14 cellular contexts compared by ENCODE assay signal in genomic region chr15:77025471-77025901, GRCh38. TPM values are rescaled to one million over a fixed set of nuclear protein-coding genes. Genes with fewer than 3 reads are reported as not detected.
A peak's percentile ranks its signal among the peaks of the same experiment; 100 is the strongest.
DNase-seq lines count a peak whose midpoint lies in the region; ATAC-seq, FAIRE-seq and TF ChIP-seq lines count a peak whose summit lies in the region.
"Had no signal": no experiment of that assay in that cellular context is flagged by ENCODE, and none has a peak within 500 bp of the region (broad histone marks: within the 10 kb centered on the region; RNA-seq: fewer than 3 reads in every experiment).

No MANE protein-coding gene starts in this region.

- no peaks in the 10 kb centered on the region for H3K79me2 ChIP-seq in HepG2 (ENCODE audit: insufficient read depth, low read length)

- no peak for TF ChIP-seq EP300 in HepG2 (IDR thresholded peaks at IDR 0.05; ENCODE audit: low read depth in 2 of 2, low read length in 2 of 2)
- no peak for TF ChIP-seq EP300 in HepG2 (CRISPR knock-in tag; IDR thresholded peaks at IDR 0.05; ENCODE audit: borderline replicate concordance)

- TF ChIP-seq RAD21 in HepG2 (CRISPR knock-in tag; IDR thresholded peaks at IDR 0.05) = no peak

- H3K4me3 ChIP-seq in right lobe of liver = no peak overlapping the region
- H3K4me3 ChIP-seq in HepG2 (replicated peaks in 1 of 3; ENCODE audit: insufficient read depth in 1 of 3, low read depth in 2 of 3, low read length in 3 of 3) = no peak overlapping the region
- H3K4me3 ChIP-seq: Peyer's patch, psoas muscle had no signal

- no peak overlapping the region for H3K4me3 Mint-ChIP-seq in activated T-helper 17 cell treated with anti-CD3 and anti-CD28 coated beads, Interleukin-2, amount 50 U/mL, for 72 hours
- H3K4me3 Mint-ChIP-seq in type B pancreatic cell = no peak overlapping the region

- no TSS peak for BruUV-seq in HepG2 (replicated peaks; lab: Mats Ljungman, UMichigan)

- no peak overlapping the region for H2AFZ ChIP-seq in HepG2 (ENCODE audit: low read length)

- CTCF ChIA-PET in HepG2 (lab: Yijun Ruan, JAX; ENCODE audit: low intra/inter-chr PET ratio, low total read pairs) = no interaction called here

- H4K20me1 ChIP-seq in HepG2 (ENCODE audit: insufficient read depth, low read length) = no peaks in the 10 kb centered on the region

- no peak overlapping the region for H3K27ac ChIP-seq in right lobe of liver
- no peak overlapping the region for H3K27ac ChIP-seq in HepG2 (ENCODE audit: extremely low read length, insufficient read depth, low read length)
- H3K27ac ChIP-seq: HL-60, Peyer's patch, psoas muscle had no signal

- TF ChIP-seq POLR2A in right lobe of liver (IDR thresholded peaks at IDR 0.05) (no peak), HepG2 (IDR thresholded peaks at IDR 0.05; ENCODE audit: insufficient read depth in 1 of 2, low read depth in 2 of 2, low read length in 2 of 2) (no peak)

- H3K27ac Mint-ChIP-seq in activated T-helper 17 cell treated with anti-CD3 and anti-CD28 coated beads, Interleukin-2, amount 50 U/mL, for 72 hours = peak overlapping the region; percentile 28
- no peak overlapping the region for H3K27ac Mint-ChIP-seq in type B pancreatic cell

- H3K9me3 Mint-ChIP-seq in activated T-helper 17 cell treated with anti-CD3 and anti-CD28 coated beads, Interleukin-2, amount 50 U/mL, for 72 hours = no peaks in the 10 kb centered on the region
- H3K9me3 Mint-ChIP-seq in type B pancreatic cell = no peaks in the 10 kb centered on the region

- no peak for FAIRE-seq in HepG2 (lab: Jason Lieb, UNC)
- FAIRE-seq: GM18507 had no signal

- in situ Hi-C loops in HepG2 (cut with HindIII; ENCODE audit: extremely low pct_ligation_motif_present, low pct_unique_long_range_greater_than_20kb) = no loop called here

- H3K4me1 ChIP-seq in right lobe of liver = no peaks in the 10 kb centered on the region
- H3K4me1 ChIP-seq in HepG2 (ENCODE audit: insufficient read depth, low read length) = peaks cover 16% of the 10 kb centered on the region
- H3K4me1 ChIP-seq: psoas muscle had no signal

- TF ChIP-seq CTCF in right lobe of liver (IDR thresholded peaks at IDR 0.05) (no peak), HepG2 (CRISPR knock-in tag; IDR thresholded peaks at IDR 0.05) (no peak), type B pancreatic cell (conservative IDR thresholded peaks at IDR 0.05) (no peak)

- no peak overlapping the region for H3K4me2 ChIP-seq in HepG2 (ENCODE audit: low read depth, low read length)

- no peaks in the 10 kb centered on the region for H3K9me3 ChIP-seq in right lobe of liver
- no peaks in the 10 kb centered on the region for H3K9me3 ChIP-seq in HepG2 (ENCODE audit: low read length)
- H3K9me3 ChIP-seq: Peyer's patch, psoas muscle had no signal

- H3K27me3 Mint-ChIP-seq in activated T-helper 17 cell treated with anti-CD3 and anti-CD28 coated beads, Interleukin-2, amount 50 U/mL, for 72 hours = no peaks in the 10 kb centered on the region
- H3K27me3 Mint-ChIP-seq in type B pancreatic cell = peaks cover 13% of the 10 kb centered on the region

- ATAC-seq in right lobe of liver (no peak), HepG2 (no peak), HG03097 (IDR thresholded peaks at IDR 0.05; ENCODE audit: low FRiP score, unreplicated experiment) (no peak), GM18517 (IDR thresholded peaks at IDR 0.05; ENCODE audit: unreplicated experiment) (no peak)
- ATAC-seq in activated T-helper 17 cell treated with anti-CD3 and anti-CD28 coated beads, Interleukin-2, amount 50 U/mL, for 72 hours (replicated peaks) = no peak
- ATAC-seq: psoas muscle had no signal

- intact Hi-C loops in right lobe of liver (cut with DNase I) = loop anchor here in 1 of 2 donors (10.0 kb wide), 1 partner anchor 519 kb away; no protein-coding TSS in a partner anchor
- intact Hi-C loops in HepG2 (cut with micrococcal nuclease; ENCODE audit: unreplicated experiment) = no loop called here

- POLR2A ChIA-PET in HepG2 (lab: Yijun Ruan, JAX) = no interaction called here

- peaks cover 76% of the 10 kb centered on the region for H3K36me3 Mint-ChIP-seq in activated T-helper 17 cell treated with anti-CD3 and anti-CD28 coated beads, Interleukin-2, amount 50 U/mL, for 72 hours (ENCODE audit: low read depth)
- no peaks in the 10 kb centered on the region for H3K36me3 Mint-ChIP-seq in type B pancreatic cell

- H3K4me1 Mint-ChIP-seq in activated T-helper 17 cell treated with anti-CD3 and anti-CD28 coated beads, Interleukin-2, amount 50 U/mL, for 72 hours = peaks cover 22% of the 10 kb centered on the region
- peaks cover 4% of the 10 kb centered on the region for H3K4me1 Mint-ChIP-seq in type B pancreatic cell (ENCODE audit: unreplicated experiment)

- WGBS in right lobe of liver (ENCODE audit: insufficient coverage, low coverage, low lambda C conversion rate, missing lambda C conversion rate) = 85% methylated on average over 8 of the region's 9 CpGs
- WGBS in HepG2 (ENCODE audit: low lambda C conversion rate) = 35% methylated on average over 5 of the region's 9 CpGs

- no peaks in the 10 kb centered on the region for H3K27me3 ChIP-seq in right lobe of liver
- peaks cover 6 to 38% of the 10 kb centered on the region in 2 experiments; a peak in 4 of 5 replicates for H3K27me3 ChIP-seq in HepG2 (ENCODE audit: control insufficient read depth in 1 of 2, insufficient read depth in 2 of 2, low read length in 2 of 2)
- H3K27me3 ChIP-seq: Peyer's patch had no signal

- H3K9ac ChIP-seq in HepG2 (ENCODE audit: insufficient read depth, low read depth, low read length) = no peak overlapping the region

- DNase-seq in right lobe of liver (peak in 2 of 3 donors; percentile 10 to 40), HepG2 (ENCODE audit: low spot score) (no peak), islet precursor cell (peak; percentile 46), type B pancreatic cell (ENCODE audit: extremely low spot score, unreplicated experiment) (peak; percentile 58), NCI-H774 (lab: John Stamatoyannopoulos, UW) (no peak)
- DNase-seq: effector CD8-positive, alpha-beta T cell; mammary epithelial cell had no signal

- H3K36me3 ChIP-seq in right lobe of liver (no peaks in the 10 kb centered on the region), HepG2 (replicated peaks in 1 of 2; ENCODE audit: control insufficient read depth in 1 of 2, insufficient read depth in 2 of 2, low read length in 2 of 2) (no peaks in the 10 kb centered on the region)
- H3K36me3 ChIP-seq: Peyer's patch had no signal

RNA-seq across cellular contexts. Expression of gene PSTPIP1, which starts 30.6 kb away (rescaled TPM):
- total RNA-seq in right lobe of liver (1 to 10 TPM; 1.2 to 4.9 (median 2.2) TPM), HepG2 (2016; rRNA removed; fragmentation: Illumina TruSeq; extraction: Trizol) (8.7 and 9.2 TPM in 2 replicates), type B pancreatic cell (ENCODE audit: low replicate concordance) (0.77 TPM in 1 of 2 replicates, not detected in the other)
- 5.7 and 10.5 TPM in 2 replicates for total RNA-seq in HepG2 (2016; cell fraction: cytosol; rRNA removed; fragmentation: Illumina TruSeq; extraction: Trizol; ENCODE audit: low read depth)
- total RNA-seq in HepG2 (2016; cell fraction: insoluble cytoplasmic fraction; rRNA removed; fragmentation: Illumina TruSeq; extraction: Trizol) = 8.0 and 9.9 TPM in 2 replicates
- 9.1 and 10.1 TPM in 2 replicates for total RNA-seq in HepG2 (2016; cell fraction: membrane; rRNA removed; fragmentation: Illumina TruSeq; extraction: Trizol)
- 2.9 and 4.0 TPM in 2 replicates for total RNA-seq in HepG2 (2016; cell fraction: nucleus; rRNA removed; fragmentation: Illumina TruSeq; extraction: Trizol)
- 4.4 TPM in 2 replicates for polyA plus RNA-seq in HepG2 (2011; rRNA removed)
- polyA plus RNA-seq in HepG2 (2011; cell fraction: cytosol; rRNA removed) = 3.9 and 5.6 TPM in 2 replicates
- 4.4 and 6.8 TPM in 2 replicates for polyA plus RNA-seq in HepG2 (2011; cell fraction: nucleus; rRNA removed)
- polyA plus RNA-seq in HepG2 (2012) = 3.9 and 7.4 TPM in 2 replicates
- 7.4 and 12.4 TPM in 2 replicates for polyA plus RNA-seq in HepG2 (2016; cell fraction: cytosol; fragmentation: Illumina TruSeq; extraction: Trizol; ENCODE audit: low read depth)
- 7.8 and 11.1 TPM in 2 replicates for polyA plus RNA-seq in HepG2 (2016; cell fraction: insoluble cytoplasmic fraction; fragmentation: Illumina TruSeq; extraction: Trizol; ENCODE audit: low read depth)
- 9.1 and 13.5 TPM in 2 replicates for polyA plus RNA-seq in HepG2 (2016; cell fraction: membrane; fragmentation: Illumina TruSeq; extraction: Trizol; ENCODE audit: low read depth)
- 6.9 and 7.5 TPM in 2 replicates for polyA plus RNA-seq in HepG2 (2016; cell fraction: nucleus; fragmentation: Illumina TruSeq; extraction: Trizol; ENCODE audit: insufficient read depth, low read depth)
- polyA minus RNA-seq in HepG2 (2011; rRNA and poly(A)+ RNA removed; ENCODE audit: low replicate concordance) = 2.2 TPM in 1 of 2 replicates, not detected in the other
- 3.2 TPM in 1 of 2 replicates, not detected in the other for polyA minus RNA-seq in HepG2 (2011; cell fraction: cytosol; rRNA and poly(A)+ RNA removed)
- 1.8 and 2.4 TPM in 2 replicates for polyA minus RNA-seq in HepG2 (2011; cell fraction: nucleus; rRNA and poly(A)+ RNA removed)
- 100 to 1,000 TPM; 125 to 137 TPM for total RNA-seq in activated T-helper 17 cell treated with anti-CD3 and anti-CD28 coated beads, Interleukin-2, amount 50 U/mL, for 72 hours

RNA-seq across cellular contexts. Expression of gene TSPAN3, which starts 45.4 kb away (rescaled TPM):
- total RNA-seq in right lobe of liver = 100 to 1,000 TPM in 1 of 6 experiments, 10 to 100 TPM in 5; 35.6 to 103 (median 63.2) TPM
- total RNA-seq in HepG2 (2016; rRNA removed; fragmentation: Illumina TruSeq; extraction: Trizol) = 102 and 170 TPM in 2 replicates
- 51.2 and 62.4 TPM in 2 replicates for total RNA-seq in HepG2 (2016; cell fraction: cytosol; rRNA removed; fragmentation: Illumina TruSeq; extraction: Trizol; ENCODE audit: low read depth)
- total RNA-seq in HepG2 (2016; cell fraction: insoluble cytoplasmic fraction; rRNA removed; fragmentation: Illumina TruSeq; extraction: Trizol) = 108 and 171 TPM in 2 replicates
- 109 and 138 TPM in 2 replicates for total RNA-seq in HepG2 (2016; cell fraction: membrane; rRNA removed; fragmentation: Illumina TruSeq; extraction: Trizol)
- 128 and 152 TPM in 2 replicates for total RNA-seq in HepG2 (2016; cell fraction: nucleus; rRNA removed; fragmentation: Illumina TruSeq; extraction: Trizol)
- polyA plus RNA-seq in HepG2 (2011; rRNA removed) = 155 and 167 TPM in 2 replicates
- polyA plus RNA-seq in HepG2 (2011; cell fraction: cytosol; rRNA removed) = 231 and 297 TPM in 2 replicates
- 56.3 and 77.8 TPM in 2 replicates for polyA plus RNA-seq in HepG2 (2011; cell fraction: nucleus; rRNA removed)
- polyA plus RNA-seq in HepG2 (2012) = 134 and 159 TPM in 2 replicates
- polyA plus RNA-seq in HepG2 (2016; cell fraction: cytosol; fragmentation: Illumina TruSeq; extraction: Trizol; ENCODE audit: low read depth) = 52.0 and 77.5 TPM in 2 replicates
- polyA plus RNA-seq in HepG2 (2016; cell fraction: insoluble cytoplasmic fraction; fragmentation: Illumina TruSeq; extraction: Trizol; ENCODE audit: low read depth) = 105 and 130 TPM in 2 replicates
- 93.2 and 115 TPM in 2 replicates for polyA plus RNA-seq in HepG2 (2016; cell fraction: membrane; fragmentation: Illumina TruSeq; extraction: Trizol; ENCODE audit: low read depth)
- polyA plus RNA-seq in HepG2 (2016; cell fraction: nucleus; fragmentation: Illumina TruSeq; extraction: Trizol; ENCODE audit: insufficient read depth, low read depth) = 217 and 229 TPM in 2 replicates
- 238 and 277 TPM in 2 replicates for polyA minus RNA-seq in HepG2 (2011; rRNA and poly(A)+ RNA removed; ENCODE audit: low replicate concordance)
- 83.9 and 119 TPM in 2 replicates for polyA minus RNA-seq in HepG2 (2011; cell fraction: cytosol; rRNA and poly(A)+ RNA removed)
- 38.1 and 56.6 TPM in 2 replicates for polyA minus RNA-seq in HepG2 (2011; cell fraction: nucleus; rRNA and poly(A)+ RNA removed)
- 10 to 100 TPM in 1 of 2 donors, 1 to 10 TPM in 1; 9.6 to 27.6 TPM for total RNA-seq in activated T-helper 17 cell treated with anti-CD3 and anti-CD28 coated beads, Interleukin-2, amount 50 U/mL, for 72 hours
- 288 and 377 TPM in 2 replicates for total RNA-seq in type B pancreatic cell (ENCODE audit: low replicate concordance)

Comparison
In these comparisons a context has a peak if more than half of its experiments do, and no peak if none do; other contexts are left out.
1. DNase-seq: peak in right lobe of liver (2 of 3), islet precursor cell (single experiment) and type B pancreatic cell (single experiment); none in HepG2 (single experiment) and NCI-H774 (single experiment).
2. RNA of gene PSTPIP1, which starts 30.6 kb away (total RNA-seq): 125 to 137 TPM in activated T-helper 17 cell treated with anti-CD3 and anti-CD28 coated beads, Interleukin-2, amount 50 U/mL, for 72 hours; 2.9 to 10.5 TPM in HepG2, 1.2 to 4.9 TPM in right lobe of liver and 0.77 TPM in type B pancreatic cell; every median in the first group is over 10 times any median in the second.